In genomic region chrX:54447461-54447860, GRCh38 we compare ENCODE assay signal across 11 cellular contexts. TPM values are rescaled to one million over a fixed set of nuclear protein-coding genes. Genes with fewer than 3 reads are reported as not detected.
DNase-seq lines count a peak whose midpoint lies in the region; ATAC-seq and TF ChIP-seq lines count a peak whose summit lies in the region.
"Had no signal": no experiment of that assay in that cellular context is flagged by ENCODE, and none has a peak within 500 bp of the region (broad histone marks: within the 10 kb centered on the region; RNA-seq: fewer than 3 reads in every experiment).

No MANE protein-coding gene starts in this region.

- CTCF ChIA-PET in Panc1 (lab: Charles Lee), result interaction anchor here (0.6 kb wide), 1 partner anchor 62 kb away, joined by 8 read pairs; no protein-coding TSS in a partner anchor

- peak; percentile 75 for ATAC-seq in Panc1
- no peak for ATAC-seq in HG02623 (IDR thresholded peaks at IDR 0.05; ENCODE audit: unreplicated experiment)
- no peak for ATAC-seq in GM21447 (IDR thresholded peaks at IDR 0.05; ENCODE audit: unreplicated experiment)

- POLR2A ChIA-PET in Panc1 (lab: Charles Lee), result no interaction called here

- no peaks in the 10 kb centered on the region for H3K36me3 ChIP-seq in Panc1 (ENCODE audit: control insufficient read depth, insufficient read depth, low read length)
- H3K36me3 ChIP-seq in effector memory CD4-positive, alpha-beta T cell (ENCODE audit: control insufficient read depth, insufficient read depth, low read length), result peaks cover 17% of the 10 kb centered on the region

- peak; percentile 23; the same call in 1 of the 2 replicates for TF ChIP-seq CTCF in 22Rv1 (IDR thresholded peaks at IDR 0.05)
- TF ChIP-seq CTCF in GM12865 (IDR thresholded peaks at IDR 0.05; ENCODE audit: insufficient read depth, low read depth, low read length, missing control alignments), result peak; percentile 6
- peak; percentile 48 for TF ChIP-seq CTCF in Panc1 (IDR thresholded peaks at IDR 0.05)
- TF ChIP-seq CTCF in fibroblast of the aortic adventitia (IDR thresholded peaks at IDR 0.05; ENCODE audit: insufficient read depth, low read length), result peak; percentile 24

- in situ Hi-C loops in Panc1 (cut with HindIII; ENCODE audit: low pct_unique_long_range_greater_than_20kb, low sequenced_read_pairs), result no loop called here

- BruUV-seq in Panc1 (replicated peaks; lab: Mats Ljungman, UMichigan), result no TSS peak

- DNase-seq in GM12865 (ENCODE audit: low read depth) (no peak), Panc1 (ENCODE audit: low read depth, low spot score) (no peak), fibroblast of the aortic adventitia (ENCODE audit: low read depth) (peak; percentile 4), NCI-H187 treated with DMSO at 0.1 percent for 48 hours (lab: John Stamatoyannopoulos, UW) (no peak)
- no peak for DNase-seq in effector memory CD4-positive, alpha-beta T cell
- DNase-seq: activated T-cell treated with anti-CD3 and anti-CD28 coated beads, Interleukin-2, amount 50 U/mL, for 4 hours; NCI-H2029; occipital lobe had no signal

- H3K9me3 ChIP-seq in Panc1 (ENCODE audit: control insufficient read depth, insufficient read depth, low read depth, low read length), result no peaks in the 10 kb centered on the region
- H3K9me3 ChIP-seq in effector memory CD4-positive, alpha-beta T cell (ENCODE audit: control insufficient read depth, low read length), result no peaks in the 10 kb centered on the region

- intact Hi-C loops in Panc1 (cut with micrococcal nuclease; ENCODE audit: unreplicated experiment), result loop anchor here (10.0 kb wide), 1 partner anchor 203 kb away; no protein-coding TSS in a partner anchor

- no peak overlapping the region for H3K27ac ChIP-seq in 22Rv1
- H3K27ac ChIP-seq in Panc1 (ENCODE audit: low read length), result no peak overlapping the region
- no peak overlapping the region for H3K27ac ChIP-seq in effector memory CD4-positive, alpha-beta T cell (ENCODE audit: insufficient read depth, low read length, poor library complexity, severe bottlenecking)

- H3K4me3 ChIP-seq in GM12865 (ENCODE audit: low read depth, low read length), result no peak overlapping the region
- H3K4me3 ChIP-seq in Panc1 (ENCODE audit: low read depth in 2 of 2, low read length in 2 of 2), result no peak overlapping the region
- no peak overlapping the region for H3K4me3 ChIP-seq in fibroblast of the aortic adventitia (ENCODE audit: low read depth, low read length)
- H3K4me3 ChIP-seq in effector memory CD4-positive, alpha-beta T cell (ENCODE audit: insufficient read depth, low read depth, low read length, poor library complexity, severe bottlenecking), result no peak overlapping the region

- H3K27me3 ChIP-seq in Panc1 (ENCODE audit: control insufficient read depth, insufficient read depth, low read length), result no peaks in the 10 kb centered on the region
- no peaks in the 10 kb centered on the region for H3K27me3 ChIP-seq in effector memory CD4-positive, alpha-beta T cell (replicated peaks; ENCODE audit: control insufficient read depth, insufficient read depth, low read length, poor library complexity, severe bottlenecking)

- no peaks in the 10 kb centered on the region for H3K4me1 ChIP-seq in Panc1 (ENCODE audit: control insufficient read depth, insufficient read depth, low read length)
- H3K4me1 ChIP-seq in effector memory CD4-positive, alpha-beta T cell (ENCODE audit: control insufficient read depth, insufficient read depth, low read length, poor library complexity, severe bottlenecking), result no peaks in the 10 kb centered on the region

RNA-seq across cellular contexts. Expression of gene TSR2, which starts 7.3 kb away (rescaled TPM):
- total RNA-seq in Panc1 (2021; ENCODE audit: unreplicated experiment) (37.9 TPM), fibroblast of the aortic adventitia (ENCODE audit: low replicate concordance) (12.2 and 28.6 TPM in 2 replicates)
- polyA plus RNA-seq in Panc1 (2012; ENCODE audit: insufficient read length), result 43.0 TPM

RNA-seq across cellular contexts. Expression of gene FGD1, which starts 48.6 kb away (rescaled TPM):
- 14.1 TPM for total RNA-seq in Panc1 (2021; ENCODE audit: unreplicated experiment)
- polyA plus RNA-seq in Panc1 (2012; ENCODE audit: insufficient read length), result 15.4 TPM
- total RNA-seq in fibroblast of the aortic adventitia (ENCODE audit: low replicate concordance), result 11.1 and 11.9 TPM in 2 replicates
